14 cellular contexts compared by ENCODE assay signal in genomic region chr4:158903472-158904043, GRCh38.
"Had no signal": no experiment of that assay in that cellular context is flagged by ENCODE, and none has a peak within 500 bp of the region (broad histone marks: within the 10 kb centered on the region; RNA-seq: fewer than 3 reads in every experiment).

No MANE protein-coding gene starts in this region.

- DNase-seq: activated CD4-positive, CD25-positive, alpha-beta regulatory T cell treated with anti-CD3 and anti-CD28 coated beads, Interleukin-2, amount 50 U/mL, for 72 hours; amniotic stem cell; body of pancreas; effector memory CD8-positive, alpha-beta T cell; foreskin melanocyte; naive thymus-derived CD8-positive, alpha-beta T cell; nucleus accumbens; posterior cingulate gyrus; stimulated activated CD4-positive, alpha-beta T cell treated with anti-CD3 and anti-CD28 coated beads, Interleukin-2, amount 100 ng/mL, for 48 hours; thyroid gland had no signal

- H3K27me3 ChIP-seq: body of pancreas, thyroid gland had no signal

- H3K4me1 ChIP-seq: body of pancreas, thyroid gland had no signal

- H3K4me3 ChIP-seq: body of pancreas, SK-N-MC, thyroid gland had no signal

- H3K36me3 ChIP-seq: thyroid gland had no signal

- ATAC-seq: body of pancreas; effector memory CD8-positive, alpha-beta T cell; naive thymus-derived CD8-positive, alpha-beta T cell; stimulated activated memory B cell treated with anti-CD40 and anti-IgM and Interleukin-4, amounts not matched to agents 10 μg/mL and 1 μg/mL and 100 μg/mL, for 72 hours had no signal

- H3K36me3 Mint-ChIP-seq: stimulated activated memory B cell treated with anti-CD40 and anti-IgM and Interleukin-4, amounts not matched to agents 10 μg/mL and 1 μg/mL and 100 μg/mL, for 72 hours had no signal

- H3K27me3 Mint-ChIP-seq: activated naive CD8-positive, alpha-beta T cell; effector memory CD8-positive, alpha-beta T cell; naive thymus-derived CD8-positive, alpha-beta T cell had no signal

- H3K9me3 ChIP-seq: body of pancreas, thyroid gland had no signal

- H3K27ac ChIP-seq: body of pancreas, SK-N-MC, thyroid gland had no signal

- H3K9me3 Mint-ChIP-seq: effector memory CD8-positive, alpha-beta T cell; memory B cell had no signal

- H3K27ac Mint-ChIP-seq: activated naive CD8-positive, alpha-beta T cell; memory B cell; stimulated activated memory B cell treated with anti-CD40 and anti-IgM and Interleukin-4, amounts not matched to agents 10 μg/mL and 1 μg/mL and 100 μg/mL, for 72 hours had no signal

- H3K4me3 Mint-ChIP-seq: activated naive CD8-positive, alpha-beta T cell; effector memory CD8-positive, alpha-beta T cell; memory B cell; naive thymus-derived CD8-positive, alpha-beta T cell; stimulated activated memory B cell treated with anti-CD40 and anti-IgM and Interleukin-4, amounts not matched to agents 10 μg/mL and 1 μg/mL and 100 μg/mL, for 72 hours had no signal
